8 cellular contexts compared by ENCODE assay signal in genomic region chr11:123060265-123061000, GRCh38. TPM values are rescaled to one million over a fixed set of nuclear protein-coding genes. Genes with fewer than 3 reads are reported as not detected.
A peak's percentile ranks its signal among the peaks of the same experiment; 100 is the strongest.
DNase-seq lines count a peak whose midpoint lies in the region; ATAC-seq and TF ChIP-seq lines count a peak whose summit lies in the region.

No MANE protein-coding gene starts in this region.

- H3K9me3 Mint-ChIP-seq in nephron: no peaks in the 10 kb centered on the region

- intact Hi-C loops in dorsolateral prefrontal cortex (cut with DNase I): no loop called here

- H3K27me3 ChIP-seq in dorsolateral prefrontal cortex: no peaks in the 10 kb centered on the region

- peaks cover 66% of the 10 kb centered on the region for H3K4me1 Mint-ChIP-seq in nephron

- H3K4me3 Mint-ChIP-seq in nephron: peak overlapping the region; percentile 98 to 99 (median 99)

- peaks cover 63% of the 10 kb centered on the region for H3K36me3 Mint-ChIP-seq in nephron (ENCODE audit: low read depth)

- DNase-seq in NCI-H526 treated with DMSO at 0.1 percent for 48 hours (lab: John Stamatoyannopoulos, UW) (peak; percentile 73), dorsolateral prefrontal cortex (peak in 1 of 10 donors; percentile 49)
- no peak for DNase-seq in activated CD4-positive, alpha-beta T cell treated with anti-CD3 and anti-CD28 coated beads, Interleukin-2, amount 50 U/mL, for 1 hour

- H3K4me3 ChIP-seq in GM08714 (ENCODE audit: low read length): peak overlapping the region; percentile 88
- H3K4me3 ChIP-seq in dorsolateral prefrontal cortex: peak overlapping the region; percentile 58 to 100 (median 96)

- ATAC-seq in GM18870 (IDR thresholded peaks at IDR 0.05; ENCODE audit: unreplicated experiment): no peak
- no peak for ATAC-seq in HG02759 (IDR thresholded peaks at IDR 0.05; ENCODE audit: unreplicated experiment)
- ATAC-seq in HG02938 (IDR thresholded peaks at IDR 0.05; ENCODE audit: unreplicated experiment): no peak

- TF ChIP-seq CTCF in dorsolateral prefrontal cortex (IDR thresholded peaks at IDR 0.05 in 54 of 56, conservative IDR thresholded peaks at IDR 0.05 in 2 of 56; ENCODE audit: low read depth in 1 of 56, partially characterized antibody in 56 of 56) (no peak), nephron (IDR thresholded peaks at IDR 0.05; ENCODE audit: unreplicated experiment in 3 of 3) (no peak)

- H3K27me3 Mint-ChIP-seq in nephron (ENCODE audit: low read depth): no peaks in the 10 kb centered on the region

- peak overlapping the region; percentile 64 to 100 (median 100) for H3K27ac Mint-ChIP-seq in nephron

- peak overlapping the region in 54 of 59 donors; percentile 41 to 100 (median 100) for H3K27ac ChIP-seq in dorsolateral prefrontal cortex

RNA-seq across cellular contexts. Expression of gene HSPA8, which starts 1.5 kb away (rescaled TPM):
- total RNA-seq in dorsolateral prefrontal cortex: 1,000 to 10,000 TPM in 111 of 120 experiments, 100 to 1,000 TPM in 9; 712 to 2,249 (median 1,422) TPM
